In the genomic region with DNA sequence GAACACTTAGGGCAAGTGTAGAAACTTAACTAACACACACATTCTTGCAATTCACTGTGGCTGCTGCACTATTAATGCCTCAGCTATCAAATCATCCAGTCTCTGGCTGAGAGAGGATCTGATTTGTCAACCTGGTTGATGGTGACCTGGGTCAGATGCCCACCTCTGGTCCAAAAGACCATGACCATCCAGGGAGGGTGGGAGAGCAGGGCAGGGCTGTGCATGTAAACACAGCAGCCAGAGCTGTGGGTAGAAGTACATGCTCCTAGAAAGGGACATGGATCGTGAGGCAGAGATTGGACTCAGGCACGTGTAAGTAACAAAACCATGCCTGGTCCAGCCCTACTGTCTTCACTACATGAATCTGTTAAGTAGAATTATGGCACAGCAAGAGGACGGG, we compare ENCODE assay signal across 22 cellular contexts. TPM values are rescaled to one million over a fixed set of nuclear protein-coding genes. Genes with fewer than 3 reads are reported as not detected.
DNase-seq lines count a peak whose midpoint lies in the region; ATAC-seq lines count a peak whose summit lies in the region.
"Had no signal": no experiment of that assay in that cellular context is flagged by ENCODE, and none has a peak within 500 bp of the region (broad histone marks: within the 10 kb centered on the region; RNA-seq: fewer than 3 reads in every experiment).

No MANE protein-coding gene starts in this region.

- H3K4me1 ChIP-seq in mesendoderm (ENCODE audit: control insufficient read depth, low read depth, low read length) = no peaks in the 10 kb centered on the region
- H3K4me1 ChIP-seq: A549 had no signal

- no peak overlapping the region for H2BK15ac ChIP-seq in mesendoderm (replicated peaks; ENCODE audit: low read depth)

- H3K9ac ChIP-seq in mesendoderm (ENCODE audit: low read length) = no peak overlapping the region

- H3K9me3 Mint-ChIP-seq in activated CD4-positive, alpha-beta T cell treated with anti-CD3 and anti-CD28 coated beads, Interleukin-2, amount 10 ng/mL, durations not matched to agents 7 days and 5 days = no peaks in the 10 kb centered on the region
- no peaks in the 10 kb centered on the region for H3K9me3 Mint-ChIP-seq in stimulated activated naive CD8-positive, alpha-beta T cell treated with anti-CD3 and anti-CD28 coated beads, Interleukin-15, Interleukin-2, amounts not matched to agents 100 ng/mL and 50 ng/mL, for 24 hours
- no peaks in the 10 kb centered on the region for H3K9me3 Mint-ChIP-seq in stimulated activated naive CD8-positive, alpha-beta T cell treated with anti-CD3 and anti-CD28 coated beads, Interleukin-15, amount 100 ng/mL, for 72 hours
- H3K9me3 Mint-ChIP-seq: CD8-positive, alpha-beta memory T cell; HFFc6 had no signal

- H3K27me3 ChIP-seq in mesendoderm (ENCODE audit: insufficient read depth, low read length, poor library complexity) = no peaks in the 10 kb centered on the region
- H3K27me3 ChIP-seq: BLaER1 treated with 17β-estradiol and CSF1 and Interleukin-3, amounts not matched to agents 10 nM and 100 nM had no signal

- H3K27me3 Mint-ChIP-seq in activated CD4-positive, alpha-beta T cell treated with anti-CD3 and anti-CD28 coated beads, Interleukin-2, amount 10 ng/mL, durations not matched to agents 7 days and 5 days = no peaks in the 10 kb centered on the region
- no peaks in the 10 kb centered on the region for H3K27me3 Mint-ChIP-seq in stimulated activated naive CD8-positive, alpha-beta T cell treated with anti-CD3 and anti-CD28 coated beads, Interleukin-15, Interleukin-2, amounts not matched to agents 100 ng/mL and 50 ng/mL, for 24 hours
- no peaks in the 10 kb centered on the region for H3K27me3 Mint-ChIP-seq in stimulated activated naive CD8-positive, alpha-beta T cell treated with anti-CD3 and anti-CD28 coated beads, Interleukin-15, amount 100 ng/mL, for 72 hours
- H3K27me3 Mint-ChIP-seq: B cell had no signal

- no peak for ATAC-seq in stimulated activated naive CD8-positive, alpha-beta T cell treated with anti-CD3 and anti-CD28 coated beads, Interleukin-15, amount 100 ng/mL, for 72 hours
- ATAC-seq: A549, GM12878, HCT116 had no signal

- no peak overlapping the region for H3K27ac ChIP-seq in mesendoderm (ENCODE audit: low read depth, low read length)
- H3K27ac ChIP-seq: 22Rv1; A549; BLaER1 treated with 17β-estradiol and CSF1 and Interleukin-3, amounts not matched to agents 10 nM and 100 nM; HL-60 had no signal

- CTCF ChIA-PET in activated CD4-positive, alpha-beta T cell treated with anti-CD3 and anti-CD28 coated beads, Interleukin-2, amount 10 ng/mL, durations not matched to agents 7 days and 5 days (lab: Charles Lee) = no interaction called here

- H3K36me3 ChIP-seq in mesendoderm (ENCODE audit: control insufficient read depth, insufficient read depth, low read length) = peaks cover 6% of the 10 kb centered on the region

- no peak overlapping the region for H2BK120ac ChIP-seq in mesendoderm (ENCODE audit: low read depth, low read length)

- no CpG with 5 or more reads among the region's 3 CpGs for WGBS in mesendoderm (ENCODE audit: extremely low coverage, insufficient coverage, low lambda C conversion rate)

- H3K79me1 ChIP-seq in mesendoderm (ENCODE audit: low read length) = peaks cover 11% of the 10 kb centered on the region

- H2AK5ac ChIP-seq in mesendoderm (ENCODE audit: low read length) = no peak overlapping the region

- H3K36me3 Mint-ChIP-seq in activated CD4-positive, alpha-beta T cell treated with anti-CD3 and anti-CD28 coated beads, Interleukin-2, amount 10 ng/mL, durations not matched to agents 7 days and 5 days (ENCODE audit: low read depth) = peaks cover 7% of the 10 kb centered on the region
- peaks cover 19% of the 10 kb centered on the region for H3K36me3 Mint-ChIP-seq in stimulated activated naive CD8-positive, alpha-beta T cell treated with anti-CD3 and anti-CD28 coated beads, Interleukin-15, Interleukin-2, amounts not matched to agents 100 ng/mL and 50 ng/mL, for 24 hours (ENCODE audit: low read depth)

- H2BK5ac ChIP-seq in mesendoderm (ENCODE audit: low read length) = no peak overlapping the region

- no peak overlapping the region for H3K18ac ChIP-seq in mesendoderm (ENCODE audit: low read length)

- POLR2A ChIA-PET in activated CD4-positive, alpha-beta T cell treated with anti-CD3 and anti-CD28 coated beads, Interleukin-2, amount 10 ng/mL, durations not matched to agents 7 days and 5 days (lab: Charles Lee) = no interaction called here

- H3K79me2 ChIP-seq in mesendoderm (ENCODE audit: control insufficient read depth, insufficient read depth, low read length) = peaks cover 17% of the 10 kb centered on the region

- H3K4me1 Mint-ChIP-seq in activated CD4-positive, alpha-beta T cell treated with anti-CD3 and anti-CD28 coated beads, Interleukin-2, amount 10 ng/mL, durations not matched to agents 7 days and 5 days = peaks cover 23% of the 10 kb centered on the region
- peaks cover 31% of the 10 kb centered on the region for H3K4me1 Mint-ChIP-seq in stimulated activated naive CD8-positive, alpha-beta T cell treated with anti-CD3 and anti-CD28 coated beads, Interleukin-15, Interleukin-2, amounts not matched to agents 100 ng/mL and 50 ng/mL, for 24 hours (ENCODE audit: low read depth)
- H3K4me1 Mint-ChIP-seq in stimulated activated naive CD8-positive, alpha-beta T cell treated with anti-CD3 and anti-CD28 coated beads, Interleukin-15, amount 100 ng/mL, for 72 hours = peaks cover 39% of the 10 kb centered on the region

- H3K23ac ChIP-seq in mesendoderm (ENCODE audit: low read length) = no peak overlapping the region

- H3K4me2 ChIP-seq in mesendoderm (ENCODE audit: low read length) = no peak overlapping the region
- H3K4me2 ChIP-seq: A549; BLaER1 treated with 17β-estradiol and CSF1 and Interleukin-3, amounts not matched to agents 10 nM and 100 nM had no signal

- H3K4me3 ChIP-seq in mesendoderm (ENCODE audit: low read length) = no peak overlapping the region
- H3K4me3 ChIP-seq: A549; BLaER1 treated with 17β-estradiol and CSF1 and Interleukin-3, amounts not matched to agents 10 nM and 100 nM; GM12878 had no signal

- H3K27ac Mint-ChIP-seq in activated CD4-positive, alpha-beta T cell treated with anti-CD3 and anti-CD28 coated beads, Interleukin-2, amount 10 ng/mL, durations not matched to agents 7 days and 5 days = peak overlapping the region; percentile 38
- H3K27ac Mint-ChIP-seq in stimulated activated naive CD8-positive, alpha-beta T cell treated with anti-CD3 and anti-CD28 coated beads, Interleukin-15, Interleukin-2, amounts not matched to agents 100 ng/mL and 50 ng/mL, for 24 hours = peak overlapping the region; percentile 30
- H3K27ac Mint-ChIP-seq in stimulated activated naive CD8-positive, alpha-beta T cell treated with anti-CD3 and anti-CD28 coated beads, Interleukin-15, amount 100 ng/mL, for 72 hours = no peak overlapping the region
- H3K27ac Mint-ChIP-seq: B cell, HFFc6 had no signal

- DNase-seq in activated CD4-positive, alpha-beta T cell treated with anti-CD3 and anti-CD28 coated beads, Interleukin-2, amount 10 ng/mL, durations not matched to agents 7 days and 5 days = no peak
- DNase-seq in activated CD4-positive, alpha-beta T cell treated with anti-CD3 and anti-CD28 coated beads for 48 hours = no peak
- DNase-seq in stimulated activated naive CD8-positive, alpha-beta T cell treated with anti-CD3 and anti-CD28 coated beads, Interleukin-15, amount 100 ng/mL, for 72 hours = no peak
- DNase-seq in mesendoderm (no peak), HuH-7 (ENCODE audit: low spot score) (no peak), iPS-NIHi11 (ENCODE audit: low spot score) (no peak)
- DNase-seq: CD8-positive, alpha-beta memory T cell; COR-L47; DMS 273 treated with DMSO at 0.1 percent for 48 hours; DMS53; DND-41; EL; HFFc6; IMR-90 had no signal

- no peak overlapping the region for H4K5ac ChIP-seq in mesendoderm (ENCODE audit: low read length)

- peak overlapping the region; percentile 15 for H3K56ac ChIP-seq in mesendoderm (ENCODE audit: low read length)

- no peak overlapping the region for H4K8ac ChIP-seq in mesendoderm (ENCODE audit: low read depth, low read length)

- H3K4ac ChIP-seq in mesendoderm (ENCODE audit: low read depth, low read length) = no peak overlapping the region

- H3K4me3 Mint-ChIP-seq in activated CD4-positive, alpha-beta T cell treated with anti-CD3 and anti-CD28 coated beads, Interleukin-2, amount 10 ng/mL, durations not matched to agents 7 days and 5 days = no peak overlapping the region
- no peak overlapping the region for H3K4me3 Mint-ChIP-seq in stimulated activated naive CD8-positive, alpha-beta T cell treated with anti-CD3 and anti-CD28 coated beads, Interleukin-15, Interleukin-2, amounts not matched to agents 100 ng/mL and 50 ng/mL, for 24 hours
- no peak overlapping the region for H3K4me3 Mint-ChIP-seq in stimulated activated naive CD8-positive, alpha-beta T cell treated with anti-CD3 and anti-CD28 coated beads, Interleukin-15, amount 100 ng/mL, for 72 hours
- H3K4me3 Mint-ChIP-seq: B cell; CD8-positive, alpha-beta memory T cell; HFFc6 had no signal

RNA-seq across cellular contexts. Expression of a gene that starts 17.3 kb away (rescaled TPM):
- total RNA-seq in activated CD4-positive, alpha-beta T cell treated with anti-CD3 and anti-CD28 coated beads, Interleukin-2, amount 10 ng/mL, durations not matched to agents 7 days and 5 days = 10 to 100 TPM; 34.0 to 34.3 TPM
- 32.1 TPM for polyA plus RNA-seq in mesendoderm (2013, experiment 1 of 2)
- 31.9 TPM for polyA plus RNA-seq in mesendoderm (2013, experiment 2 of 2)

RNA-seq across cellular contexts. Expression of a gene that starts 28.4 kb away (rescaled TPM):
- total RNA-seq in activated CD4-positive, alpha-beta T cell treated with anti-CD3 and anti-CD28 coated beads, Interleukin-2, amount 10 ng/mL, durations not matched to agents 7 days and 5 days = 10 to 100 TPM; 28.6 to 34.2 TPM
- 19.4 TPM for polyA plus RNA-seq in mesendoderm (2013, experiment 1 of 2)
- 19.5 TPM for polyA plus RNA-seq in mesendoderm (2013, experiment 2 of 2)

Comparison
In these comparisons a context has a peak if more than half of its experiments do, and no peak if none do; other contexts are left out.
1. H3K27ac Mint-ChIP-seq: peak in activated CD4-positive, alpha-beta T cell treated with anti-CD3 and anti-CD28 coated beads, Interleukin-2, amount 10 ng/mL, durations not matched to agents 7 days and 5 days (single experiment) and stimulated activated naive CD8-positive, alpha-beta T cell treated with anti-CD3 and anti-CD28 coated beads, Interleukin-15, Interleukin-2, amounts not matched to agents 100 ng/mL and 50 ng/mL, for 24 hours (single experiment); none in stimulated activated naive CD8-positive, alpha-beta T cell treated with anti-CD3 and anti-CD28 coated beads, Interleukin-15, amount 100 ng/mL, for 72 hours (0 of 2).